8 cellular contexts compared by ENCODE assay signal in genomic region chr14:81400202-81400678, GRCh38. TPM values are rescaled to one million over a fixed set of nuclear protein-coding genes. Genes with fewer than 3 reads are reported as not detected.
DNase-seq lines count a peak whose midpoint lies in the region; ATAC-seq and TF ChIP-seq lines count a peak whose summit lies in the region.

Gene STON2 (minus strand): TSS chr14:81400324. CDS start chr14:81398382, 1,942 bp downstream.

- peak within 1 kb of the TSS; percentile 82 to 95 (median 92) for H3K27ac Mint-ChIP-seq in CD14-positive monocyte
- H3K27ac Mint-ChIP-seq in T-helper 1 cell treated with Interleukin-12 subunit alpha and Interleukin-12 subunit beta and Interleukin-4 antibody, amounts not matched to agents 30 μg/mL and 1 μg/mL, for 36 hours, result peak within 1 kb of the TSS; percentile 61

- no peak within 1 kb of the TSS for H4K8ac ChIP-seq in mesendoderm (ENCODE audit: low read depth, low read length)

- peaks cover 71 to 80% (median 76%) of the 10 kb centered on the region in 3 donors for H3K27me3 Mint-ChIP-seq in CD14-positive monocyte (ENCODE audit: low read depth in 3 of 3)
- peaks cover 12% of the 10 kb centered on the region for H3K27me3 Mint-ChIP-seq in T-helper 1 cell treated with Interleukin-12 subunit alpha and Interleukin-12 subunit beta and Interleukin-4 antibody, amounts not matched to agents 30 μg/mL and 1 μg/mL, for 36 hours (ENCODE audit: low read depth)

- H2BK5ac ChIP-seq in mesendoderm (ENCODE audit: low read length), result no peak within 1 kb of the TSS

- TF ChIP-seq CTCF in CD14-positive monocyte (IDR thresholded peaks at IDR 0.05) (no peak), fibroblast of villous mesenchyme (IDR thresholded peaks at IDR 0.05; ENCODE audit: insufficient read depth, low read depth, low read length) (no peak)

- H3K23ac ChIP-seq in mesendoderm (ENCODE audit: low read length), result no peak within 1 kb of the TSS

- DNase-seq in CD14-positive monocyte (ENCODE audit: low spot score) (peak; percentile 83), HUDEP-2 (lab: John Stamatoyannopoulos, UW; ENCODE audit: unreplicated experiment in 76 of 76) (peak in 63 of 76 experiments; percentile 7 to 82 (median 51)), fibroblast of villous mesenchyme (ENCODE audit: low read depth) (peak; percentile 5), ecto neural progenitor cell (ENCODE audit: low spot score) (no peak), mesendoderm (no peak)

- H3K36me3 ChIP-seq in skeletal muscle satellite cell (ENCODE audit: insufficient read depth, low read length) (no peaks in the 10 kb centered on the region), mesendoderm (ENCODE audit: control insufficient read depth, insufficient read depth, low read length) (no peaks in the 10 kb centered on the region)

- no peak within 1 kb of the TSS for H3K56ac ChIP-seq in mesendoderm (ENCODE audit: low read length)

- H3K27me3 ChIP-seq in skeletal muscle satellite cell (ENCODE audit: control insufficient read depth, insufficient read depth, low read length) (peaks cover 12% of the 10 kb centered on the region), mesendoderm (ENCODE audit: insufficient read depth, low read length, poor library complexity) (no peaks in the 10 kb centered on the region)

- no peak within 1 kb of the TSS for H2BK120ac ChIP-seq in mesendoderm (ENCODE audit: low read depth, low read length)

- H3K27ac ChIP-seq in mesendoderm (ENCODE audit: low read depth, low read length), result no peak within 1 kb of the TSS

- H3K79me1 ChIP-seq in mesendoderm (ENCODE audit: low read length), result no peaks in the 10 kb centered on the region

- H3K4ac ChIP-seq in mesendoderm (ENCODE audit: low read depth, low read length), result no peak within 1 kb of the TSS

- no CpG with 5 or more reads among the region's 5 CpGs for WGBS in mesendoderm (ENCODE audit: extremely low coverage, insufficient coverage, low lambda C conversion rate)

- no peak within 1 kb of the TSS for H4K5ac ChIP-seq in mesendoderm (ENCODE audit: low read length)

- peaks cover 40% of the 10 kb centered on the region for H3K4me1 Mint-ChIP-seq in CD14-positive monocyte
- H3K4me1 Mint-ChIP-seq in T-helper 1 cell treated with Interleukin-12 subunit alpha and Interleukin-12 subunit beta and Interleukin-4 antibody, amounts not matched to agents 30 μg/mL and 1 μg/mL, for 36 hours (ENCODE audit: low read depth), result peaks cover 11% of the 10 kb centered on the region

- H3K36me3 Mint-ChIP-seq in CD14-positive monocyte, result peaks cover 4 to 19% of the 10 kb centered on the region in 2 donors
- H3K36me3 Mint-ChIP-seq in T-helper 1 cell treated with Interleukin-12 subunit alpha and Interleukin-12 subunit beta and Interleukin-4 antibody, amounts not matched to agents 30 μg/mL and 1 μg/mL, for 36 hours (ENCODE audit: low read depth), result no peaks in the 10 kb centered on the region

- H2BK15ac ChIP-seq in mesendoderm (replicated peaks; ENCODE audit: low read depth), result no peak within 1 kb of the TSS

- intact Hi-C loops in CD14-positive monocyte (cut with micrococcal nuclease), result loop anchor here in 1 of 2 donors (2.0 kb wide), 1 partner anchor 17 kb away; no protein-coding TSS in a partner anchor

- H3K4me2 ChIP-seq in skeletal muscle satellite cell (ENCODE audit: low read length) (peak within 1 kb of the TSS; percentile 79), mesendoderm (ENCODE audit: low read length) (no peak within 1 kb of the TSS)

- H3K9me3 ChIP-seq in skeletal muscle satellite cell (replicated peaks; ENCODE audit: low read length), result no peaks in the 10 kb centered on the region

- peak within 1 kb of the TSS; percentile 76 for H3K9ac ChIP-seq in skeletal muscle satellite cell (ENCODE audit: low read depth, low read length)
- no peak within 1 kb of the TSS for H3K9ac ChIP-seq in mesendoderm (ENCODE audit: low read length)

- no peak within 1 kb of the TSS for H3K18ac ChIP-seq in mesendoderm (ENCODE audit: low read length)

- no peak within 1 kb of the TSS for H2AK5ac ChIP-seq in mesendoderm (ENCODE audit: low read length)

- H3K4me3 ChIP-seq in fibroblast of villous mesenchyme (ENCODE audit: low read depth, low read length) (no peak within 1 kb of the TSS), skeletal muscle satellite cell (ENCODE audit: low read length) (peak within 1 kb of the TSS; percentile 52), mesendoderm (ENCODE audit: low read length) (no peak within 1 kb of the TSS)

- no peak for ATAC-seq in GM18498 (IDR thresholded peaks at IDR 0.05; ENCODE audit: unreplicated experiment)

- H3K79me2 ChIP-seq in mesendoderm (ENCODE audit: control insufficient read depth, insufficient read depth, low read length), result no peaks in the 10 kb centered on the region

- peaks cover 35% of the 10 kb centered on the region for H3K4me1 ChIP-seq in skeletal muscle satellite cell (ENCODE audit: control insufficient read depth, insufficient read depth, low read length)
- no peaks in the 10 kb centered on the region for H3K4me1 ChIP-seq in mesendoderm (ENCODE audit: control insufficient read depth, low read depth, low read length)

- H3K4me3 Mint-ChIP-seq in CD14-positive monocyte, result peak within 1 kb of the TSS in 1 of 2 donors; percentile 87
- H3K4me3 Mint-ChIP-seq in T-helper 1 cell treated with Interleukin-12 subunit alpha and Interleukin-12 subunit beta and Interleukin-4 antibody, amounts not matched to agents 30 μg/mL and 1 μg/mL, for 36 hours, result no peak within 1 kb of the TSS

- peaks cover 2 to 17% (median 5%) of the 10 kb centered on the region in 7 donors for H3K9me3 Mint-ChIP-seq in CD14-positive monocyte
- H3K9me3 Mint-ChIP-seq in T-helper 1 cell treated with Interleukin-12 subunit alpha and Interleukin-12 subunit beta and Interleukin-4 antibody, amounts not matched to agents 30 μg/mL and 1 μg/mL, for 36 hours, result no peaks in the 10 kb centered on the region

RNA-seq across cellular contexts. Expression of gene STON2, which starts in this region (rescaled TPM):
- 1 to 10 TPM; 1.6 to 2.1 TPM for polyA plus RNA-seq in CD14-positive monocyte
- 0.32 TPM in 1 of 2 replicates, not detected in the other for total RNA-seq in fibroblast of villous mesenchyme
- 3.5 and 5.6 TPM in 2 replicates for total RNA-seq in skeletal muscle satellite cell (2012; rRNA removed)
- 11.3 TPM for polyA plus RNA-seq in mesendoderm (2013, experiment 1 of 2)
- polyA plus RNA-seq in mesendoderm (2013, experiment 2 of 2), result 11.0 TPM

Comparison
In these comparisons a context has a peak if more than half of its experiments do, and no peak if none do; other contexts are left out.
1. Peak in DNase-seq in fibroblast of villous mesenchyme; RNA of the gene not detected or under 1 TPM.
2. DNase-seq: peak in CD14-positive monocyte (single experiment) and HUDEP-2 (63 of 76); none in ecto neural progenitor cell (single experiment) and mesendoderm (single experiment).